ENCODE assay signal across 9 cellular contexts in genomic region chr16:77721752-77722314, GRCh38. TPM values are rescaled to one million over a fixed set of nuclear protein-coding genes. Genes with fewer than 3 reads are reported as not detected.
DNase-seq lines count a peak whose midpoint lies in the region; ATAC-seq and TF ChIP-seq lines count a peak whose summit lies in the region.
"Had no signal": no experiment of that assay in that cellular context is flagged by ENCODE, and none has a peak within 500 bp of the region (broad histone marks: within the 10 kb centered on the region; RNA-seq: fewer than 3 reads in every experiment).

No MANE protein-coding gene starts in this region.

- peaks cover 0 to 5% of the 10 kb centered on the region in 2 experiments; a peak in 1 of 4 replicates for H3K4me1 ChIP-seq in SK-N-SH (ENCODE audit: control insufficient read depth in 1 of 2, insufficient read depth in 2 of 2, low read depth in 1 of 2, low read length in 1 of 2)
- no peaks in the 10 kb centered on the region for H3K4me1 ChIP-seq in neural progenitor cell

- intact Hi-C loops in activated T-helper 2 cell treated with anti-CD3 and anti-CD28 coated beads, Interferon-gamma antibody, Interleukin-2, Interleukin-4, amounts not matched to agents 10 μg/mL and 5 μg/mL and 100 μg/mL, durations not matched to agents 14 hours and 24 hours and 36 hours (cut with micrococcal nuclease) = loop anchor here (1.0 kb wide), 2 partner anchors 377 to 531 kb away; partner anchors contain the start of genes MON1B and WWOX

- peaks cover 9% of the 10 kb centered on the region for H3K36me3 Mint-ChIP-seq in activated T-helper 2 cell treated with anti-CD3 and anti-CD28 coated beads, Interferon-gamma antibody, Interleukin-2, Interleukin-4, amounts not matched to agents 10 μg/mL and 5 μg/mL and 100 μg/mL, durations not matched to agents 14 hours and 24 hours and 36 hours (ENCODE audit: low read depth)
- peaks cover 5% of the 10 kb centered on the region for H3K36me3 Mint-ChIP-seq in neural progenitor cell

- H3K9me3 ChIP-seq in SK-N-SH = no peaks in the 10 kb centered on the region
- no peaks in the 10 kb centered on the region for H3K9me3 ChIP-seq in neural progenitor cell (ENCODE audit: low read depth)

- H2AFZ ChIP-seq in SK-N-SH (ENCODE audit: low read depth) = peak overlapping the region; percentile 89; the same call in 1 of the 2 replicates
- peak overlapping the region; percentile 32 for H2AFZ ChIP-seq in neural progenitor cell (replicated peaks)

- DNase-seq in SK-N-SH = no peak
- DNase-seq in activated T-helper 2 cell treated with anti-CD3 and anti-CD28 coated beads, Interferon-gamma antibody, Interleukin-2, Interleukin-4, amounts not matched to agents 10 μg/mL and 5 μg/mL and 100 μg/mL, durations not matched to agents 14 hours and 24 hours and 36 hours (ENCODE audit: low spot score) = no peak
- peak; percentile 4 for DNase-seq in neural progenitor cell (ENCODE audit: low spot score)
- DNase-seq in AG20443 (ENCODE audit: low spot score) = no peak
- no peak for DNase-seq in HuH-7 (ENCODE audit: low spot score)
- no peak for DNase-seq in NCI-H526 treated with DMSO at 0.1 percent for 48 hours (lab: John Stamatoyannopoulos, UW)

- peak overlapping the region; percentile 81 for H3K4me3 Mint-ChIP-seq in activated T-helper 2 cell treated with anti-CD3 and anti-CD28 coated beads, Interferon-gamma antibody, Interleukin-2, Interleukin-4, amounts not matched to agents 10 μg/mL and 5 μg/mL and 100 μg/mL, durations not matched to agents 14 hours and 24 hours and 36 hours (ENCODE audit: low read depth)
- peak overlapping the region; percentile 87 for H3K4me3 Mint-ChIP-seq in neural progenitor cell

- H3K9me2 ChIP-seq in SK-N-SH = no peaks in the 10 kb centered on the region

- 62% methylated on average over 12 of the region's 12 CpGs for WGBS in SK-N-SH (ENCODE audit: low lambda C conversion rate)

- no peaks in the 10 kb centered on the region for H3K79me2 ChIP-seq in SK-N-SH (ENCODE audit: insufficient read depth)
- no peaks in the 10 kb centered on the region for H3K79me2 ChIP-seq in neural progenitor cell (ENCODE audit: low read depth)

- TF ChIP-seq EP300 in SK-N-SH (IDR thresholded peaks at IDR 0.05; ENCODE audit: borderline replicate concordance in 1 of 2, low read depth in 1 of 2, low read length in 1 of 2) = no peak

- POLR2A ChIA-PET in SK-N-SH (lab: Yijun Ruan, JAX) = interaction anchor here (0.6 kb wide), 2 partner anchors 38 to 251 kb away, joined by 3 to 4 read pairs; no protein-coding TSS in a partner anchor

- H3K27ac Mint-ChIP-seq in activated T-helper 2 cell treated with anti-CD3 and anti-CD28 coated beads, Interferon-gamma antibody, Interleukin-2, Interleukin-4, amounts not matched to agents 10 μg/mL and 5 μg/mL and 100 μg/mL, durations not matched to agents 14 hours and 24 hours and 36 hours = peak overlapping the region; percentile 71
- H3K27ac Mint-ChIP-seq in neural progenitor cell = peak overlapping the region; percentile 87

- H3K36me3 ChIP-seq in SK-N-SH (replicated peaks in 1 of 2; ENCODE audit: control insufficient read depth in 1 of 2, insufficient read depth in 2 of 2, low read length in 1 of 2) (no peaks in the 10 kb centered on the region), neural progenitor cell (no peaks in the 10 kb centered on the region)

- H3K9me3 Mint-ChIP-seq in activated T-helper 2 cell treated with anti-CD3 and anti-CD28 coated beads, Interferon-gamma antibody, Interleukin-2, Interleukin-4, amounts not matched to agents 10 μg/mL and 5 μg/mL and 100 μg/mL, durations not matched to agents 14 hours and 24 hours and 36 hours = peaks cover 5% of the 10 kb centered on the region
- H3K9me3 Mint-ChIP-seq in neural progenitor cell = no peaks in the 10 kb centered on the region

- peaks cover 5% of the 10 kb centered on the region for H3F3A ChIP-seq in SK-N-SH (replicated peaks; ENCODE audit: insufficient read depth)
- H3F3A ChIP-seq in neural progenitor cell (ENCODE audit: low read depth) = peaks cover 26% of the 10 kb centered on the region

- ATAC-seq in SK-N-SH treated with all-trans-retinoic acid at 6 μM for 48 hours (no peak), HG02973 (IDR thresholded peaks at IDR 0.05; ENCODE audit: unreplicated experiment) (peak; percentile 33)

- H3K9ac ChIP-seq in SK-N-SH (no peak overlapping the region), neural progenitor cell (no peak overlapping the region)

- H3K27me3 ChIP-seq in SK-N-SH (ENCODE audit: insufficient read depth) (no peaks in the 10 kb centered on the region), neural progenitor cell (no peaks in the 10 kb centered on the region)

- H4K20me1 ChIP-seq in SK-N-SH (ENCODE audit: insufficient read depth) (no peaks in the 10 kb centered on the region), neural progenitor cell (ENCODE audit: low read depth) (no peaks in the 10 kb centered on the region)

- H3K4me3 ChIP-seq in SK-N-SH (ENCODE audit: low read depth in 2 of 2, low read length in 1 of 2) (no peak overlapping the region; a peak in 1 of 4 replicates), neural progenitor cell (no peak overlapping the region)

- no peaks in the 10 kb centered on the region for H3K27me3 Mint-ChIP-seq in activated T-helper 2 cell treated with anti-CD3 and anti-CD28 coated beads, Interferon-gamma antibody, Interleukin-2, Interleukin-4, amounts not matched to agents 10 μg/mL and 5 μg/mL and 100 μg/mL, durations not matched to agents 14 hours and 24 hours and 36 hours (ENCODE audit: low read depth)
- H3K27me3 Mint-ChIP-seq in neural progenitor cell (ENCODE audit: insufficient read depth, low read depth) = peaks cover 2% of the 10 kb centered on the region

- no peak for TF ChIP-seq RAD21 in SK-N-SH (IDR thresholded peaks at IDR 0.05; ENCODE audit: low read length)

- H3K27ac ChIP-seq in SK-N-SH (ENCODE audit: low read depth in 2 of 2, low read length in 1 of 2) (no peak overlapping the region), neural progenitor cell (no peak overlapping the region)
- H3K27ac ChIP-seq: 22Rv1 had no signal

- TF ChIP-seq CTCF in SK-N-SH (IDR thresholded peaks at IDR 0.05) = no peak
- TF ChIP-seq CTCF in neural progenitor cell (IDR thresholded peaks at IDR 0.05) = no peak

- peaks cover 11% of the 10 kb centered on the region for H3K4me1 Mint-ChIP-seq in activated T-helper 2 cell treated with anti-CD3 and anti-CD28 coated beads, Interferon-gamma antibody, Interleukin-2, Interleukin-4, amounts not matched to agents 10 μg/mL and 5 μg/mL and 100 μg/mL, durations not matched to agents 14 hours and 24 hours and 36 hours (ENCODE audit: low read depth)
- peaks cover 12% of the 10 kb centered on the region for H3K4me1 Mint-ChIP-seq in neural progenitor cell

- H3K4me2 ChIP-seq in SK-N-SH = no peak overlapping the region
- peak overlapping the region; percentile 43 for H3K4me2 ChIP-seq in neural progenitor cell

- CTCF ChIA-PET in SK-N-SH (lab: Yijun Ruan, JAX) = interaction anchor here (1.3 kb wide), 1 partner anchor 85 kb away, joined by 3 read pairs; no protein-coding TSS in a partner anchor

TF ChIP-seq in SK-N-SH, 30 proteins besides CTCF, POLR2A, EP300 and RAD21:
- TF ChIP-seq USF1 (IDR thresholded peaks at IDR 0.05; ENCODE audit: borderline replicate concordance, low read depth) (no peak), RCOR1 (IDR thresholded peaks at IDR 0.05; ENCODE audit: low read length) (no peak)

TF ChIP-seq in SK-N-SH treated with all-trans-retinoic acid at 6 μM for 48 hours, 23 proteins besides CTCF, POLR2A, EP300 and RAD21 (continues in another document):
- TF ChIP-seq CREB5 (CRISPR knock-in tag; IDR thresholded peaks at IDR 0.05; ENCODE audit: low read depth) (no peak), ZFP3 (CRISPR knock-in tag; IDR thresholded peaks at IDR 0.05) (no peak), RARB (CRISPR knock-in tag; IDR thresholded peaks at IDR 0.05) (no peak), ZNF565 (CRISPR knock-in tag; conservative IDR thresholded peaks at IDR 0.05; ENCODE audit: low read depth) (no peak), PATZ1 (CRISPR knock-in tag; IDR thresholded peaks at IDR 0.05; ENCODE audit: borderline replicate concordance) (no peak), BACH2 (CRISPR knock-in tag; IDR thresholded peaks at IDR 0.05; ENCODE audit: borderline replicate concordance) (no peak), ARNTL (CRISPR knock-in tag; IDR thresholded peaks at IDR 0.05; ENCODE audit: borderline replicate concordance, low read depth) (no peak)

RNA-seq across cellular contexts. Expression of gene NUDT7, which starts 0.5 kb away (rescaled TPM):
- 11.4 and 14.9 TPM in 2 replicates for polyA plus RNA-seq in SK-N-SH (2012; rRNA removed)
- polyA plus RNA-seq in SK-N-SH (2012; cell fraction: cytosol; rRNA removed) = 14.9 and 15.9 TPM in 2 replicates
- 5.6 and 7.7 TPM in 2 replicates for polyA plus RNA-seq in SK-N-SH (2012; cell fraction: nucleus; rRNA removed)
- 8.1 TPM in 2 replicates for total RNA-seq in activated T-helper 2 cell treated with anti-CD3 and anti-CD28 coated beads, Interferon-gamma antibody, Interleukin-2, Interleukin-4, amounts not matched to agents 10 μg/mL and 5 μg/mL and 100 μg/mL, durations not matched to agents 14 hours and 24 hours and 36 hours
- 9.7 and 10.8 TPM in 2 replicates for total RNA-seq in neural progenitor cell (ENCODE audit: low replicate concordance)
